30 cellular contexts compared by ENCODE assay signal in genomic region chrX:120824021-120824420, GRCh38. TPM values are rescaled to one million over a fixed set of nuclear protein-coding genes. Genes with fewer than 3 reads are reported as not detected.
"Had no signal": no experiment of that assay in that cellular context is flagged by ENCODE, and none has a peak within 500 bp of the region (broad histone marks: within the 10 kb centered on the region; RNA-seq: fewer than 3 reads in every experiment).

No MANE protein-coding gene starts in this region.

- DNase-seq: activated B cell treated with CpG ODN at 0.5 μM for 24 hours; activated CD4-positive, alpha-beta T cell treated with anti-CD3 and anti-CD28 coated beads for 1 hour; activated CD4-positive, alpha-beta T cell treated with anti-CD3 and anti-CD28 coated beads, Interleukin-2, amount 10 ng/mL, durations not matched to agents 24 days and 14 days; activated CD4-positive, alpha-beta T cell treated with anti-CD3 and anti-CD28 coated beads, Interleukin-2, amount 50 U/mL, for 48 hours; activated CD8-positive, alpha-beta memory T cell treated with anti-CD3 and anti-CD28 coated beads, Interleukin-2, amount 10 ng/mL, durations not matched to agents 7 days and 5 days; activated gamma-delta T cell; activated naive CD4-positive, alpha-beta T cell treated with anti-CD3 and anti-CD28 coated beads for 36 hours; activated T-cell treated with anti-CD3 and anti-CD28 coated beads, Interleukin-2, amount 50 U/mL, for 24 hours; amygdala; cerebellar nuclear complex; Kasumi-1; KBM-7; NCI-H1048; NCI-H146; NCI-H187 treated with DMSO at 0.1 percent for 48 hours; NCI-H2171; NCI-H2227 treated with DMSO at 0.1 percent for 48 hours; NCI-H446 treated with DMSO at 0.1 percent for 48 hours; NCI-H774; NK-92 treated with Interleukin-12 subunit alpha and Interleukin-12 subunit beta, amount 100 ng/mL, for 24 hours; OCI-M1; SHP77 treated with DMSO at 0.1 percent for 48 hours; T-cell; T-helper 2 cell; T1000 had no signal

- FAIRE-seq: astrocyte, RCC 7860, TTC549 had no signal

RNA-seq across cellular contexts. Expression of gene CT47B1, which starts 51.6 kb away (rescaled TPM):
- total RNA-seq: activated B cell treated with CpG ODN at 0.5 μM for 24 hours; activated CD4-positive, alpha-beta T cell treated with anti-CD3 and anti-CD28 coated beads, Interleukin-2, amount 10 ng/mL, durations not matched to agents 24 days and 14 days; activated CD8-positive, alpha-beta memory T cell treated with anti-CD3 and anti-CD28 coated beads, Interleukin-2, amount 10 ng/mL, durations not matched to agents 7 days and 5 days; activated naive CD4-positive, alpha-beta T cell treated with anti-CD3 and anti-CD28 coated beads for 36 hours; astrocyte; cardiac septum; SK-MEL-5; T-cell had no signal
